ENCODE assay signal across 8 cellular contexts in genomic region chr6:31739639-31740396, GRCh38. TPM values are rescaled to one million over a fixed set of nuclear protein-coding genes. Genes with fewer than 3 reads are reported as not detected.
DNase-seq lines count a peak whose midpoint lies in the region; ATAC-seq and TF ChIP-seq lines count a peak whose summit lies in the region.

MSH5 (plus strand) TSS chr6:31740005; CDS start chr6:31740467, 462 bp downstream.

- H3K9ac ChIP-seq in DND-41 (ENCODE audit: low read depth, low read length) = peak within 1 kb of the TSS; percentile 99

- peaks cover 3% of the 10 kb centered on the region for H4K20me1 ChIP-seq in DND-41 (ENCODE audit: insufficient read depth, low read length)

- peaks cover 60% of the 10 kb centered on the region for H3K4me1 ChIP-seq in DND-41 (ENCODE audit: insufficient read depth, low read length)

- H3K9me3 ChIP-seq in DND-41 (ENCODE audit: insufficient read depth, low read length, severe bottlenecking) (no peaks in the 10 kb centered on the region), KOPT-K1 (ENCODE audit: insufficient read depth, low read length, poor library complexity, severe bottlenecking) (no peaks in the 10 kb centered on the region)

- peak within 1 kb of the TSS; percentile 71 to 97 (median 91) for H3K27ac Mint-ChIP-seq in naive thymus-derived CD8-positive, alpha-beta T cell
- H3K27ac Mint-ChIP-seq in stimulated activated naive B cell treated with anti-CD40 and anti-IgM and Interleukin-4, amounts not matched to agents 10 μg/mL and 1 μg/mL and 100 μg/mL, for 72 hours = peak within 1 kb of the TSS; percentile 95

- peak within 1 kb of the TSS; percentile 61 for H2AFZ ChIP-seq in DND-41 (ENCODE audit: low read depth, low read length)

- peak within 1 kb of the TSS; percentile 92 to 99 (median 98) for H3K4me3 Mint-ChIP-seq in naive thymus-derived CD8-positive, alpha-beta T cell
- peak within 1 kb of the TSS; percentile 93 to 98 for H3K4me3 Mint-ChIP-seq in stimulated activated naive B cell treated with anti-CD40 and anti-IgM and Interleukin-4, amounts not matched to agents 10 μg/mL and 1 μg/mL and 100 μg/mL, for 72 hours

- H3K27me3 Mint-ChIP-seq in naive thymus-derived CD8-positive, alpha-beta T cell = no peaks in the 10 kb centered on the region
- no peaks in the 10 kb centered on the region for H3K27me3 Mint-ChIP-seq in stimulated activated naive B cell treated with anti-CD40 and anti-IgM and Interleukin-4, amounts not matched to agents 10 μg/mL and 1 μg/mL and 100 μg/mL, for 72 hours

- peak; percentile 99 for DNase-seq in DND-41
- DNase-seq in RPMI8226 = peak; percentile 99
- DNase-seq in activated T-helper 1 cell treated with anti-CD3 and anti-CD28 coated beads, Interleukin-2, amount 50 U/mL, for 16 hours (ENCODE audit: low read depth in 1 of 2, low spot score in 1 of 2) = peak; percentile 86 to 92
- peak; percentile 98 for DNase-seq in fibroblast of mammary gland (ENCODE audit: low read depth)
- DNase-seq in naive thymus-derived CD8-positive, alpha-beta T cell = peak; percentile 86 to 97 (median 93)
- peak; percentile 97 for DNase-seq in stimulated activated naive B cell treated with anti-CD40 and anti-IgM and Interleukin-4, amounts not matched to agents 10 μg/mL and 1 μg/mL and 100 μg/mL, for 72 hours

- peaks cover 38% of the 10 kb centered on the region for H3K36me3 ChIP-seq in DND-41 (ENCODE audit: insufficient read depth, low read length)
- H3K36me3 ChIP-seq in KOPT-K1 (ENCODE audit: insufficient read depth, low read length) = peaks cover 38% of the 10 kb centered on the region

- POLR2A ChIA-PET in naive thymus-derived CD8-positive, alpha-beta T cell (lab: Charles Lee) = interaction anchor here (0.6 to 3.9 kb wide), 12 partner anchors 11 to 106 kb away, joined by 3 to 24 read pairs (median 4); partner anchors contain the start of genes ABHD16A, BAG6, DDAH2 and LSM2

- H3K27ac ChIP-seq in DND-41 (ENCODE audit: low read length) = peak within 1 kb of the TSS; percentile 99
- peak within 1 kb of the TSS; percentile 98 for H3K27ac ChIP-seq in KOPT-K1 (ENCODE audit: low read depth, low read length, poor library complexity, severe bottlenecking)

- H3K4me2 ChIP-seq in DND-41 (ENCODE audit: insufficient read depth, low read length) = peak within 1 kb of the TSS; percentile 76

- TF ChIP-seq CTCF in DND-41 (IDR thresholded peaks at IDR 0.05; ENCODE audit: borderline replicate concordance, extremely low read depth, low read length, poor library complexity, severe bottlenecking) (no peak), fibroblast of mammary gland (conservative IDR thresholded peaks at IDR 0.05; ENCODE audit: control insufficient read depth, insufficient read depth, low read depth, low read length) (no peak)

- no peaks in the 10 kb centered on the region for H3K9me3 Mint-ChIP-seq in naive thymus-derived CD8-positive, alpha-beta T cell
- H3K9me3 Mint-ChIP-seq in stimulated activated naive B cell treated with anti-CD40 and anti-IgM and Interleukin-4, amounts not matched to agents 10 μg/mL and 1 μg/mL and 100 μg/mL, for 72 hours = no peaks in the 10 kb centered on the region

- H3K36me3 Mint-ChIP-seq in naive thymus-derived CD8-positive, alpha-beta T cell = peaks cover 0 to 2% (median 0%) of the 10 kb centered on the region in 3 donors
- peaks cover 29 to 41% of the 10 kb centered on the region in 2 donors for H3K36me3 Mint-ChIP-seq in stimulated activated naive B cell treated with anti-CD40 and anti-IgM and Interleukin-4, amounts not matched to agents 10 μg/mL and 1 μg/mL and 100 μg/mL, for 72 hours

- H3K27me3 ChIP-seq in DND-41 (ENCODE audit: insufficient read depth, low read length, poor library complexity) = no peaks in the 10 kb centered on the region

- peak within 1 kb of the TSS; percentile 68 to 86 for H3K4me3 ChIP-seq in DND-41 (ENCODE audit: low read depth in 1 of 2, low read length in 2 of 2)
- peak within 1 kb of the TSS; percentile 91 for H3K4me3 ChIP-seq in fibroblast of mammary gland (ENCODE audit: control insufficient read depth, low read depth, low read length)

- H3K4me1 Mint-ChIP-seq in naive thymus-derived CD8-positive, alpha-beta T cell = peaks cover 49 to 62% (median 58%) of the 10 kb centered on the region in 4 donors
- H3K4me1 Mint-ChIP-seq in stimulated activated naive B cell treated with anti-CD40 and anti-IgM and Interleukin-4, amounts not matched to agents 10 μg/mL and 1 μg/mL and 100 μg/mL, for 72 hours = peaks cover 29 to 51% of the 10 kb centered on the region in 2 donors

- ATAC-seq in DND-41 (ENCODE audit: insufficient read depth, low read depth) (peak; percentile 82), GM21786 (IDR thresholded peaks at IDR 0.05; ENCODE audit: unreplicated experiment) (peak; percentile 72)
- peak; percentile 91 to 94 for ATAC-seq in naive thymus-derived CD8-positive, alpha-beta T cell
- peak; percentile 85 to 88 for ATAC-seq in stimulated activated naive B cell treated with anti-CD40 and anti-IgM and Interleukin-4, amounts not matched to agents 10 μg/mL and 1 μg/mL and 100 μg/mL, for 72 hours (replicated peaks)

- H3K79me2 ChIP-seq in DND-41 (ENCODE audit: insufficient read depth, low read length) = peaks cover 56% of the 10 kb centered on the region

RNA-seq across cellular contexts. Expression of gene MSH5, which starts in this region (rescaled TPM):
- 1 to 10 TPM; 7.2 to 8.3 TPM for total RNA-seq in naive thymus-derived CD8-positive, alpha-beta T cell
- 1 to 10 TPM in 2 of 3 donors, under 1 TPM in 1; 0.61 to 1.1 (median 1.1) TPM for polyA plus RNA-seq in naive thymus-derived CD8-positive, alpha-beta T cell

Comparison
In these comparisons a context has a peak if more than half of its experiments do, and no peak if none do; other contexts are left out.
1. Peak in every context shown above with its lines: DNase-seq, ATAC-seq, H3K4me3 ChIP-seq and H3K27ac ChIP-seq.